In the genomic region with DNA sequence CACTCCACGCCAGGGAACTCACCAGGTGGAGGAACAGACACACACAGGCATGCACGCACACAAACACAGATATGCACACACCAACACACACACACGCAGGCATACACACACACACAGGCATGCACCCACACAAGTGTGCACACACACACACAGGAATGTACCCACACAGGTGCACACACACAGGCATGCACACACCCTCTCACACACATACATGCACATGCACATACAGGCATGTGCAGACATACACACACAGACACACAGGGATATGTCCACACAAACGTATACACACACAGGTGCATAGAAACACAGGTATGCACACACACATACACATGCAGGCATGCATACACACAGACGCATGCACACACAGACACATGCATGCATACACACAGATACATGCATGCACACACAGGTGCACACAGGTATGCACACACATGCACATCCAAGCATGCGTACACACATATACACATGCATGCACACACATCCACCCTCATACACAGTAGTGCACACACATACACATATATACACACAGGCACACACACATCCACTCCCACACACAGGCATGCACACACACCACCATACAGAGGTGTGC, we compare ENCODE assay signal across 19 cellular contexts. TPM values are rescaled to one million over a fixed set of nuclear protein-coding genes. Genes with fewer than 3 reads are reported as not detected.
A peak's percentile ranks its signal among the peaks of the same experiment; 100 is the strongest.
DNase-seq lines count a peak whose midpoint lies in the region; ATAC-seq lines count a peak whose summit lies in the region.
"Had no signal": no experiment of that assay in that cellular context is flagged by ENCODE, and none has a peak within 500 bp of the region (broad histone marks: within the 10 kb centered on the region; RNA-seq: fewer than 3 reads in every experiment).

No MANE protein-coding gene starts in this region.

- DNase-seq in T-helper 2 cell treated with Interferon-gamma antibody and Interleukin-4, amounts not matched to agents 5 μg/mL and 100 μg/mL, for 36 hours (ENCODE audit: low spot score), result no peak
- DNase-seq in T-helper 2 cell (no peak), SW 1271 (lab: John Stamatoyannopoulos, UW) (no peak)
- DNase-seq in CD8-positive, alpha-beta memory T cell, result no peak
- no peak for DNase-seq in activated CD8-positive, alpha-beta T cell treated with anti-CD3 and anti-CD28 coated beads, Interleukin-2, amount 10 ng/mL, durations not matched to agents 7 days and 5 days
- DNase-seq in naive thymus-derived CD8-positive, alpha-beta T cell, result no peak
- DNase-seq: Caco-2, DMS53, GM23248, MM.1S, NCI-H1105, NCI-H1694 treated with DMSO at 0.1 percent for 48 hours, NCI-H446 had no signal

- H3K27ac ChIP-seq in CD8-positive, alpha-beta memory T cell (ENCODE audit: low read depth, low read length), result no peak overlapping the region
- H3K27ac ChIP-seq: 22Rv1; BLaER1 treated with 17β-estradiol and CSF1 and Interleukin-3, amounts not matched to agents 10 nM and 100 nM; GM23248; HL-60; KMS-11 had no signal

- POLR2A ChIA-PET in CD8-positive, alpha-beta memory T cell (lab: Charles Lee), result interaction anchor here (1.1 kb wide), 1 partner anchor 40 kb away, joined by 4 read pairs; the partner anchor contains the start of gene COTL1
- POLR2A ChIA-PET in activated CD8-positive, alpha-beta T cell treated with anti-CD3 and anti-CD28 coated beads, Interleukin-2, amount 10 ng/mL, durations not matched to agents 7 days and 5 days (lab: Charles Lee), result no interaction called here
- POLR2A ChIA-PET in naive thymus-derived CD8-positive, alpha-beta T cell (lab: Charles Lee), result no interaction called here

- H3K27me3 Mint-ChIP-seq in T-helper 2 cell treated with Interferon-gamma antibody and Interleukin-4, amounts not matched to agents 5 μg/mL and 100 μg/mL, for 36 hours (ENCODE audit: low read depth), result no peaks in the 10 kb centered on the region
- no peaks in the 10 kb centered on the region for H3K27me3 Mint-ChIP-seq in CD8-positive, alpha-beta memory T cell
- H3K27me3 Mint-ChIP-seq in activated CD8-positive, alpha-beta T cell treated with anti-CD3 and anti-CD28 coated beads, Interleukin-2, amount 10 ng/mL, durations not matched to agents 7 days and 5 days (ENCODE audit: low read depth), result no peaks in the 10 kb centered on the region
- no peaks in the 10 kb centered on the region for H3K27me3 Mint-ChIP-seq in naive thymus-derived CD8-positive, alpha-beta T cell

- peak overlapping the region; percentile 10 for H3K27ac Mint-ChIP-seq in T-helper 2 cell treated with Interferon-gamma antibody and Interleukin-4, amounts not matched to agents 5 μg/mL and 100 μg/mL, for 36 hours
- peak overlapping the region; percentile 26 to 80 (median 64) for H3K27ac Mint-ChIP-seq in CD8-positive, alpha-beta memory T cell
- peak overlapping the region; percentile 1 for H3K27ac Mint-ChIP-seq in activated CD8-positive, alpha-beta T cell treated with anti-CD3 and anti-CD28 coated beads, Interleukin-2, amount 10 ng/mL, durations not matched to agents 7 days and 5 days
- H3K27ac Mint-ChIP-seq in naive thymus-derived CD8-positive, alpha-beta T cell, result peak overlapping the region in 7 of 10 donors; percentile 28 to 81 (median 53)

- H3K4me1 Mint-ChIP-seq in T-helper 2 cell treated with Interferon-gamma antibody and Interleukin-4, amounts not matched to agents 5 μg/mL and 100 μg/mL, for 36 hours (ENCODE audit: low read depth), result peaks cover 49% of the 10 kb centered on the region
- H3K4me1 Mint-ChIP-seq in CD8-positive, alpha-beta memory T cell, result peaks cover 48 to 85% (median 65%) of the 10 kb centered on the region in 3 donors
- H3K4me1 Mint-ChIP-seq in activated CD8-positive, alpha-beta T cell treated with anti-CD3 and anti-CD28 coated beads, Interleukin-2, amount 10 ng/mL, durations not matched to agents 7 days and 5 days (ENCODE audit: low read depth), result peaks cover 71% of the 10 kb centered on the region
- peaks cover 7 to 71% (median 51%) of the 10 kb centered on the region in 4 donors for H3K4me1 Mint-ChIP-seq in naive thymus-derived CD8-positive, alpha-beta T cell

- H3K9me3 ChIP-seq in CD8-positive, alpha-beta memory T cell (ENCODE audit: low read length), result no peaks in the 10 kb centered on the region
- H3K9me3 ChIP-seq: Caco-2 had no signal

- H3K4me1 ChIP-seq in CD8-positive, alpha-beta memory T cell (ENCODE audit: insufficient read depth, low read length), result peaks cover 4% of the 10 kb centered on the region

- peaks cover 12% of the 10 kb centered on the region for H3K36me3 ChIP-seq in CD8-positive, alpha-beta memory T cell (ENCODE audit: insufficient read depth, low read length)

- peaks cover 65% of the 10 kb centered on the region for H3K36me3 Mint-ChIP-seq in T-helper 2 cell treated with Interferon-gamma antibody and Interleukin-4, amounts not matched to agents 5 μg/mL and 100 μg/mL, for 36 hours (ENCODE audit: low read depth)
- H3K36me3 Mint-ChIP-seq in CD8-positive, alpha-beta memory T cell, result peaks cover 0 to 78% (median 10%) of the 10 kb centered on the region in 3 donors
- H3K36me3 Mint-ChIP-seq in activated CD8-positive, alpha-beta T cell treated with anti-CD3 and anti-CD28 coated beads, Interleukin-2, amount 10 ng/mL, durations not matched to agents 7 days and 5 days (ENCODE audit: low read depth), result peaks cover 71% of the 10 kb centered on the region
- H3K36me3 Mint-ChIP-seq in naive thymus-derived CD8-positive, alpha-beta T cell, result peaks cover 0 to 61% (median 2%) of the 10 kb centered on the region in 3 donors

- H3K9me3 Mint-ChIP-seq in T-helper 2 cell treated with Interferon-gamma antibody and Interleukin-4, amounts not matched to agents 5 μg/mL and 100 μg/mL, for 36 hours, result no peaks in the 10 kb centered on the region
- H3K9me3 Mint-ChIP-seq in CD8-positive, alpha-beta memory T cell, result no peaks in the 10 kb centered on the region
- no peaks in the 10 kb centered on the region for H3K9me3 Mint-ChIP-seq in activated CD8-positive, alpha-beta T cell treated with anti-CD3 and anti-CD28 coated beads, Interleukin-2, amount 10 ng/mL, durations not matched to agents 7 days and 5 days (ENCODE audit: insufficient read depth)
- H3K9me3 Mint-ChIP-seq in naive thymus-derived CD8-positive, alpha-beta T cell, result no peaks in the 10 kb centered on the region

- no peaks in the 10 kb centered on the region for H3K27me3 ChIP-seq in CD8-positive, alpha-beta memory T cell (ENCODE audit: insufficient read depth, low read length, poor library complexity, severe bottlenecking)
- H3K27me3 ChIP-seq: BLaER1 treated with 17β-estradiol and CSF1 and Interleukin-3, amounts not matched to agents 10 nM and 100 nM had no signal

- no peak for ATAC-seq in activated CD8-positive, alpha-beta T cell treated with anti-CD3 and anti-CD28 coated beads, Interleukin-2, amount 10 ng/mL, durations not matched to agents 7 days and 5 days
- ATAC-seq in naive thymus-derived CD8-positive, alpha-beta T cell, result no peak
- no peak for ATAC-seq in HG03045 (IDR thresholded peaks at IDR 0.05; ENCODE audit: unreplicated experiment)
- no peak for ATAC-seq in HG03280 (IDR thresholded peaks at IDR 0.05; ENCODE audit: unreplicated experiment)

- CTCF ChIA-PET in CD8-positive, alpha-beta memory T cell (lab: Charles Lee), result interaction anchor here (1.8 kb wide), 1 partner anchor 44 kb away, joined by 5 read pairs; no protein-coding TSS in a partner anchor
- CTCF ChIA-PET in activated CD8-positive, alpha-beta T cell treated with anti-CD3 and anti-CD28 coated beads, Interleukin-2, amount 10 ng/mL, durations not matched to agents 7 days and 5 days (lab: Charles Lee), result no interaction called here

- no peak overlapping the region for H3K4me3 Mint-ChIP-seq in T-helper 2 cell treated with Interferon-gamma antibody and Interleukin-4, amounts not matched to agents 5 μg/mL and 100 μg/mL, for 36 hours
- peak overlapping the region in 1 of 7 donors; percentile 28 for H3K4me3 Mint-ChIP-seq in CD8-positive, alpha-beta memory T cell
- H3K4me3 Mint-ChIP-seq in activated CD8-positive, alpha-beta T cell treated with anti-CD3 and anti-CD28 coated beads, Interleukin-2, amount 10 ng/mL, durations not matched to agents 7 days and 5 days, result no peak overlapping the region
- H3K4me3 Mint-ChIP-seq in naive thymus-derived CD8-positive, alpha-beta T cell, result peak overlapping the region in 1 of 10 donors; percentile 41

- no peak overlapping the region for H3K4me3 ChIP-seq in CD8-positive, alpha-beta memory T cell (ENCODE audit: low read length)
- H3K4me3 ChIP-seq: BLaER1 treated with 17β-estradiol and CSF1 and Interleukin-3, amounts not matched to agents 10 nM and 100 nM; GM23248 had no signal

RNA-seq across cellular contexts. Expression of gene COTL1, which starts 39.2 kb away (rescaled TPM):
- total RNA-seq in CD8-positive, alpha-beta memory T cell, result 100 to 1,000 TPM; 373 to 388 TPM
- 653 TPM for polyA plus RNA-seq in CD8-positive, alpha-beta memory T cell
- 100 to 1,000 TPM; 837 to 887 TPM for total RNA-seq in activated CD8-positive, alpha-beta T cell treated with anti-CD3 and anti-CD28 coated beads, Interleukin-2, amount 10 ng/mL, durations not matched to agents 7 days and 5 days
- 100 to 1,000 TPM in 1 of 2 experiments, 10 to 100 TPM in 1; 99.1 to 101 TPM for total RNA-seq in naive thymus-derived CD8-positive, alpha-beta T cell
- 100 to 1,000 TPM; 341 to 512 (median 425) TPM for polyA plus RNA-seq in naive thymus-derived CD8-positive, alpha-beta T cell

Comparison
In these comparisons a context has a peak if more than half of its experiments do, and no peak if none do; other contexts are left out.
1. H3K27ac Mint-ChIP-seq: peak in every context shown above with its lines; median percentile 64 in CD8-positive, alpha-beta memory T cell; 53 in naive thymus-derived CD8-positive, alpha-beta T cell; 10 in T-helper 2 cell treated with Interferon-gamma antibody and Interleukin-4, amounts not matched to agents 5 μg/mL and 100 μg/mL, for 36 hours; 1 in activated CD8-positive, alpha-beta T cell treated with anti-CD3 and anti-CD28 coated beads, Interleukin-2, amount 10 ng/mL, durations not matched to agents 7 days and 5 days.